8 cellular contexts compared by ENCODE assay signal in genomic region chr16:16782153-16782552, GRCh38.
"Had no signal": no experiment of that assay in that cellular context is flagged by ENCODE, and none has a peak within 500 bp of the region (broad histone marks: within the 10 kb centered on the region; RNA-seq: fewer than 3 reads in every experiment).

No MANE protein-coding gene starts in this region.

- FAIRE-seq: H54, HTR-8/SVneo had no signal

- H2AFZ ChIP-seq: GM23248 had no signal

- H3K4me3 Mint-ChIP-seq: H9 had no signal

- H3K27ac Mint-ChIP-seq: H9 had no signal

- H3K4me3 ChIP-seq: GM23248 had no signal

- H3K9me3 Mint-ChIP-seq: H9 had no signal

- H3K9ac ChIP-seq: GM23248 had no signal

- DNase-seq: GM23248, GOT3, H9, HCEC 1CT, IMR-90, KG1 had no signal

- H3K27ac ChIP-seq: GM23248 had no signal
